ENCODE assay signal across 15 cellular contexts in genomic region chr2:29765711-29766110, GRCh38.
"Had no signal": no experiment of that assay in that cellular context is flagged by ENCODE, and none has a peak within 500 bp of the region (broad histone marks: within the 10 kb centered on the region; RNA-seq: fewer than 3 reads in every experiment).

No MANE protein-coding gene starts in this region.

- DNase-seq: activated CD4-positive, alpha-beta T cell treated with anti-CD3 and anti-CD28 coated beads for 1 hour; activated CD4-positive, alpha-beta T cell treated with anti-CD3 and anti-CD28 coated beads, Interleukin-2, amount 50 U/mL, for 4 hours; activated naive CD4-positive, alpha-beta T cell; activated naive CD8-positive, alpha-beta T cell treated with anti-CD3 and anti-CD28 coated beads for 36 hours; central memory CD4-positive, alpha-beta T cell; colonic mucosa; left colon; pancreas; stimulated activated naive B cell treated with anti-CD40 and anti-IgM and Interleukin-4, amounts not matched to agents 10 μg/mL and 1 μg/mL and 100 μg/mL, for 72 hours; SW 1271; upper lobe of left lung; WERI-Rb-1 had no signal

- H3K4me3 ChIP-seq: colonic mucosa, hepatocyte, lung, pancreas, thoracic aorta, upper lobe of left lung had no signal
